In the genomic region with DNA sequence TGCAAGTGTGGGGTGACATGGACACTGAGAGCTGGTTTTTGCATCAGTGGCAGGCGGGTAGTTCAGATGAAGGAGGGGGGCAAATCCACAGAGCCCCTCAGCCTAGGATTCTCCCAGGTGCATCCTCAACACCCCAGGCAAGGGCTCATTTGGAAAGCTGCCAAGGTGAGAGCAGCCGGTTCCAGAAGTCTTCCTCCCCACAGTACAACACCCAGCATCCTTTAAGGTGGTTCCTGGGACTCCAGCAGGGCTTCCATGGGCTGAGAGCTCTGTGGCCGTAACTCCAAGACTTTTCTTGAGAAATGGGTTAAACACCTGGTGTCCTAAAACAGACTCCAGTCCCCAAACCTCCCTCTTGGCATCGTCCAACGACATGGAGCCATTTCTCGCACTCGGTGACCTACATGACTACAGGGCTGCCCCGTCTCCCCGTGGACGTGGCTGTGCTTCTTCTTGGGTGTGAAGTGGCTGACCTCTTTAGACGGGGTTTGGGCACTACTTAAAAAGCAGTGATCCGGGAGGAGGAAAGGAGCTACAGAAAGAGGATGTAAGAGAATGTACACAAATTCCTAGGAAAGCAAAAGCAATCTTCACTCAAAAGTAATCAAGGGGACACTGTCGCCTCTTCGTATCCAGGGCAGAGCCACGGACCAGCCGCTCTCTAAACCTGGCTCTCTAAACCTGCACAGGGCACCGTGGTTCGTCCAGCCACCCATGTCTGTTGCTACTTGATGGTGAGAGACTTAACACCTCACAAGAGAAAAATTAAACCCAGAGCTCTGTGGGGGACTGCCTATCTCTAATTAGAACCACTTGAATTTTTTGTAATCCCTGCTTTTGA, we compare ENCODE assay signal across 8 cellular contexts. TPM values are rescaled to one million over a fixed set of nuclear protein-coding genes. Genes with fewer than 3 reads are reported as not detected.
DNase-seq lines count a peak whose midpoint lies in the region; TF ChIP-seq lines count a peak whose summit lies in the region.

No MANE protein-coding gene starts in this region.

- H3K36me3 ChIP-seq in Karpas-422 (ENCODE audit: insufficient read depth, low read length) (peaks cover 12% of the 10 kb centered on the region), neuronal stem cell (replicated peaks in 1 of 2; ENCODE audit: control insufficient read depth in 2 of 2, insufficient read depth in 2 of 2, low read length in 2 of 2) (peaks cover 0 to 34% of the 10 kb centered on the region in 2 donors), WERI-Rb-1 (peaks cover 28% of the 10 kb centered on the region)

- H3K4ac ChIP-seq in neuronal stem cell (ENCODE audit: low read length): no peak overlapping the region

- no CpG with 5 or more reads among the region's 18 CpGs for WGBS in neuronal stem cell (ENCODE audit: extremely low coverage in 2 of 2, insufficient read length in 2 of 2, insufficient replicate concordance in 1 of 2), 2 donors

- H2BK15ac ChIP-seq in neuronal stem cell (ENCODE audit: low read length): no peak overlapping the region

- H3K9me2 ChIP-seq in Karpas-422 (replicated peaks; ENCODE audit: insufficient read depth, low read length): no peaks in the 10 kb centered on the region

- H3K27ac ChIP-seq in Karpas-422 (ENCODE audit: low read length) (peak overlapping the region; percentile 61; the same call in 1 of the 2 replicates), neuronal stem cell (replicated peaks; ENCODE audit: low read length) (no peak overlapping the region), WERI-Rb-1 (no peak overlapping the region)

- TF ChIP-seq CTCF in WERI-Rb-1 (IDR thresholded peaks at IDR 0.05; ENCODE audit: low read depth, low read length): no peak

- H3K27me3 ChIP-seq in Karpas-422 (ENCODE audit: low read length) (no peaks in the 10 kb centered on the region), neuronal stem cell (ENCODE audit: control insufficient read depth in 3 of 3, insufficient read depth in 3 of 3, low read depth in 1 of 3, low read length in 3 of 3) (no peaks in the 10 kb centered on the region), WERI-Rb-1 (ENCODE audit: insufficient read depth, low read depth, severe bottlenecking) (no peaks in the 10 kb centered on the region)

- no peak overlapping the region for H3K18ac ChIP-seq in neuronal stem cell (ENCODE audit: low read length)

- H4K20me1 ChIP-seq in Karpas-422 (ENCODE audit: insufficient read depth, low read depth, low read length): peaks cover 53% of the 10 kb centered on the region

- peak overlapping the region; percentile 27 for H3K9ac ChIP-seq in Karpas-422 (ENCODE audit: low read length)
- H3K9ac ChIP-seq in neuronal stem cell (ENCODE audit: low read depth, low read length, poor library complexity): no peak overlapping the region

- peak overlapping the region; percentile 29 for H3K4me2 ChIP-seq in Karpas-422 (ENCODE audit: low read depth, low read length, poor library complexity, severe bottlenecking)
- no peak overlapping the region for H3K4me2 ChIP-seq in neuronal stem cell (ENCODE audit: insufficient read depth, low read length, poor library complexity, severe bottlenecking)

- H3K79me2 ChIP-seq in Karpas-422 (ENCODE audit: low read length): peaks cover 99% of the 10 kb centered on the region

- no peak overlapping the region for H2BK5ac ChIP-seq in neuronal stem cell (ENCODE audit: low read length)

- peaks cover 83% of the 10 kb centered on the region for H3K4me1 ChIP-seq in Karpas-422 (ENCODE audit: low read length)
- H3K4me1 ChIP-seq in neuronal stem cell (ENCODE audit: control insufficient read depth in 2 of 2, insufficient read depth in 1 of 2, low read depth in 1 of 2, low read length in 2 of 2): peaks cover 36 to 42% of the 10 kb centered on the region in 2 donors

- H2BK12ac ChIP-seq in neuronal stem cell (ENCODE audit: low read length): no peak overlapping the region

- no peak overlapping the region for H2BK120ac ChIP-seq in neuronal stem cell (ENCODE audit: low read depth, low read length)

- H4K91ac ChIP-seq in neuronal stem cell (ENCODE audit: low read depth, low read length, poor library complexity): no peak overlapping the region

- DNase-seq in NCI-H1105 treated with DMSO at 0.1 percent for 48 hours (lab: John Stamatoyannopoulos, UW): peak; percentile 3
- DNase-seq in NCI-H1105 (lab: John Stamatoyannopoulos, UW): no peak
- no peak for DNase-seq in Karpas-422
- peak; percentile 28 for DNase-seq in cerebellar cortex (ENCODE audit: low spot score)
- DNase-seq in neuronal stem cell (ENCODE audit: low spot score): no peak
- no peak for DNase-seq in WERI-Rb-1
- DNase-seq in NCI-H524 (lab: John Stamatoyannopoulos, UW): no peak
- DNase-seq in stimulated activated CD4-positive, alpha-beta T cell treated with anti-CD3 and anti-CD28 coated beads, Interleukin-12 subunit alpha, Interleukin-12 subunit beta, amount 100 ng/mL, for 4 hours: no peak

- no peak overlapping the region for H2AFZ ChIP-seq in Karpas-422 (ENCODE audit: low read length)
- no peak overlapping the region for H2AFZ ChIP-seq in neuronal stem cell (ENCODE audit: low read length)

- H3K23ac ChIP-seq in neuronal stem cell (ENCODE audit: low read depth, low read length, poor library complexity): peak overlapping the region; percentile 5

- H3K79me1 ChIP-seq in neuronal stem cell (ENCODE audit: low read depth, low read length): peaks cover 14% of the 10 kb centered on the region

- H3K14ac ChIP-seq in neuronal stem cell (ENCODE audit: low read length): no peak overlapping the region

- H3K4me3 ChIP-seq in Karpas-422 (ENCODE audit: low read length): no peak overlapping the region
- no peak overlapping the region for H3K4me3 ChIP-seq in neuronal stem cell (ENCODE audit: low read length in 2 of 2)
- no peak overlapping the region for H3K4me3 ChIP-seq in WERI-Rb-1 (ENCODE audit: low read depth, low read length)

- H4K8ac ChIP-seq in neuronal stem cell (ENCODE audit: low read depth, low read length): no peak overlapping the region

- H3K9me3 ChIP-seq in Karpas-422 (ENCODE audit: low read length): no peaks in the 10 kb centered on the region
- H3K9me3 ChIP-seq in neuronal stem cell (replicated peaks in 1 of 2; ENCODE audit: control insufficient read depth in 2 of 2, insufficient read depth in 1 of 2, low read depth in 1 of 2, low read length in 2 of 2): no peaks in the 10 kb centered on the region
- H3K9me3 ChIP-seq in WERI-Rb-1 (ENCODE audit: severe bottlenecking): no peaks in the 10 kb centered on the region

- no peak overlapping the region for H2AK5ac ChIP-seq in neuronal stem cell (ENCODE audit: low read depth, low read length)

RNA-seq across cellular contexts. Expression of gene RANBP3, which starts 25.5 kb away (rescaled TPM):
- total RNA-seq in Karpas-422 (2014; rRNA removed; shearing (Covaris generic); ENCODE audit: low replicate concordance): 34.0 and 44.8 TPM in 2 replicates
- polyA plus RNA-seq in neuronal stem cell (2013, experiment 1 of 2): 112 TPM
- 111 TPM for polyA plus RNA-seq in neuronal stem cell (2013, experiment 2 of 2)

RNA-seq across cellular contexts. Expression of gene CAPS, which starts 38.4 kb away (rescaled TPM):
- 3.8 and 17.8 TPM in 2 replicates for total RNA-seq in Karpas-422 (2014; rRNA removed; shearing (Covaris generic); ENCODE audit: low replicate concordance)
- 3.0 TPM for polyA plus RNA-seq in neuronal stem cell (2013, experiment 1 of 2)
- polyA plus RNA-seq in neuronal stem cell (2013, experiment 2 of 2): 3.0 TPM

RNA-seq across cellular contexts. Expression of gene VMAC, which starts 47.7 kb away (rescaled TPM):
- total RNA-seq in Karpas-422 (2014; rRNA removed; shearing (Covaris generic); ENCODE audit: low replicate concordance): 8.9 and 19.8 TPM in 2 replicates
- polyA plus RNA-seq in neuronal stem cell (2013, experiment 1 of 2): 2.7 TPM
- 2.4 TPM for polyA plus RNA-seq in neuronal stem cell (2013, experiment 2 of 2)

RNA-seq across cellular contexts. Expression of gene NDUFA11, which starts 48.8 kb away (rescaled TPM):
- total RNA-seq in Karpas-422 (2014; rRNA removed; shearing (Covaris generic); ENCODE audit: low replicate concordance): 217 and 384 TPM in 2 replicates
- polyA plus RNA-seq in neuronal stem cell (2013, experiment 1 of 2): 244 TPM
- polyA plus RNA-seq in neuronal stem cell (2013, experiment 2 of 2): 235 TPM

Comparison
In these comparisons a context has a peak if more than half of its experiments do, and no peak if none do; other contexts are left out.
1. DNase-seq: peak in NCI-H1105 treated with DMSO at 0.1 percent for 48 hours (single experiment) and cerebellar cortex (single experiment); none in NCI-H1105 (single experiment), Karpas-422 (single experiment), neuronal stem cell (single experiment), WERI-Rb-1 (single experiment), NCI-H524 (0 of 2) and stimulated activated CD4-positive, alpha-beta T cell treated with anti-CD3 and anti-CD28 coated beads, Interleukin-12 subunit alpha, Interleukin-12 subunit beta, amount 100 ng/mL, for 4 hours (single experiment).